Comparison of ENCODE assay signal across 18 cellular contexts in the genomic region with DNA sequence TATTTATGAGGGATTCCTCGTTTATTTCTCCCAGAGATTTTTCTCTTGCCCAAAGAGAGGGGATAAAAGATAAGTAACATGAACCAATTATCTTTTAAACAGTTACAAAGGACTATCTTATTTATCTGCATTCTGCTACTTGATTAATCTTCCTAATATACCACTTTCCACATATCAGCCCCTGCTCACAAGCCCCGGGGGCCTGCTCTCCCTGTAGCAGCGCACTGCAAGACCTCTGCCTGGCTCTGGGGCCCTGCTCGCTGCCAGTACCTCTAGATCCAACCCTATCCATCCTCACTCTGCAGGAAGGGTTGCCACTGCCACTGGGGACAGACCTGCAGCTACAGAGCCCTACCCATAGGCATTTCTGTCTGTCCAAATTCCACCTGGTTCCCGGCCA.
"Had no signal": no experiment of that assay in that cellular context is flagged by ENCODE, and none has a peak within 500 bp of the region (broad histone marks: within the 10 kb centered on the region; RNA-seq: fewer than 3 reads in every experiment).

No MANE protein-coding gene starts in this region.

- H3K36me3 ChIP-seq: colonic mucosa, neutrophil, pancreas, upper lobe of right lung had no signal

- H3K27ac Mint-ChIP-seq: activated naive CD4-positive, alpha-beta T cell treated with anti-CD3 and anti-CD28 coated beads, Interleukin-2, amount 50 U/mL, for 72 hours; T-helper 1 cell treated with Interleukin-12 subunit alpha and Interleukin-12 subunit beta and Interleukin-4 antibody, amounts not matched to agents 30 μg/mL and 1 μg/mL, for 36 hours had no signal

- H3K4me3 Mint-ChIP-seq: T-helper 1 cell treated with Interleukin-12 subunit alpha and Interleukin-12 subunit beta and Interleukin-4 antibody, amounts not matched to agents 30 μg/mL and 1 μg/mL, for 36 hours had no signal

- H3K27ac ChIP-seq: colonic mucosa, neutrophil, pancreas, upper lobe of right lung had no signal

- H3K27me3 Mint-ChIP-seq: naive B cell had no signal

- H3K27me3 ChIP-seq: colonic mucosa, neutrophil, pancreas, spleen, upper lobe of right lung had no signal

- H3K9me3 Mint-ChIP-seq: activated naive CD4-positive, alpha-beta T cell treated with anti-CD3 and anti-CD28 coated beads, Interleukin-2, amount 50 U/mL, for 72 hours; T-helper 1 cell treated with Interleukin-12 subunit alpha and Interleukin-12 subunit beta and Interleukin-4 antibody, amounts not matched to agents 30 μg/mL and 1 μg/mL, for 36 hours had no signal

- H3K9me3 ChIP-seq: colonic mucosa, mucosa of descending colon, neutrophil, pancreas, upper lobe of right lung had no signal

- DNase-seq: activated CD4-positive, alpha-beta T cell treated with anti-CD3 and anti-CD28 coated beads, Interleukin-2, amount 50 U/mL, for 48 hours; activated gamma-delta T cell treated with Interleukin-2 at 50 U/mL for 16 hours; colonic mucosa; erythroblast; foreskin melanocyte; head of caudate nucleus; kidney; left ventricle myocardium superior; mucosa of descending colon; pancreas; spleen; stimulated activated CD4-positive, alpha-beta T cell treated with anti-CD3 and anti-CD28 coated beads, Interleukin-4, amount 100 ng/mL, for 4 hours; stimulated activated naive CD4-positive, alpha-beta T cell; upper lobe of right lung had no signal

- H3K4me3 ChIP-seq: colonic mucosa, mucosa of descending colon, pancreas, spleen, upper lobe of right lung had no signal

- H3K4me1 ChIP-seq: colonic mucosa, pancreas, upper lobe of right lung had no signal
